Comparison of ENCODE assay signal across 9 cellular contexts in genomic region chr5:674630-675011, GRCh38. TPM values are rescaled to one million over a fixed set of nuclear protein-coding genes. Genes with fewer than 3 reads are reported as not detected.
DNase-seq lines count a peak whose midpoint lies in the region; ATAC-seq and TF ChIP-seq lines count a peak whose summit lies in the region.
"Had no signal": no experiment of that assay in that cellular context is flagged by ENCODE, and none has a peak within 500 bp of the region (broad histone marks: within the 10 kb centered on the region; RNA-seq: fewer than 3 reads in every experiment).

No MANE protein-coding gene starts in this region.

- H3K36me3 Mint-ChIP-seq in natural killer cell: no peaks in the 10 kb centered on the region
- H3K36me3 Mint-ChIP-seq in natural killer cell treated with Interleukin-12 subunit alpha and Interleukin-12 subunit beta and Interleukin-15 and Interleukin-18, amount 100 ng/mL, for 72 hours: no peaks in the 10 kb centered on the region
- H3K36me3 Mint-ChIP-seq: naive thymus-derived CD8-positive, alpha-beta T cell had no signal

- H3K9me3 Mint-ChIP-seq in natural killer cell: no peaks in the 10 kb centered on the region
- H3K9me3 Mint-ChIP-seq in natural killer cell treated with Interleukin-12 subunit alpha and Interleukin-12 subunit beta and Interleukin-15 and Interleukin-18, amount 100 ng/mL, for 72 hours: no peaks in the 10 kb centered on the region
- H3K9me3 Mint-ChIP-seq: naive thymus-derived CD8-positive, alpha-beta T cell had no signal

- peaks cover 10 to 15% of the 10 kb centered on the region in 2 donors for H3K4me1 Mint-ChIP-seq in natural killer cell
- peaks cover 0 to 5% of the 10 kb centered on the region in 2 donors for H3K4me1 Mint-ChIP-seq in natural killer cell treated with Interleukin-12 subunit alpha and Interleukin-12 subunit beta and Interleukin-15 and Interleukin-18, amount 100 ng/mL, for 72 hours (ENCODE audit: low read depth in 2 of 2)

- H3K27ac ChIP-seq in angular gyrus (ENCODE audit: low read depth, low read length): peak overlapping the region; percentile 99

- no peaks in the 10 kb centered on the region for H3K27me3 Mint-ChIP-seq in natural killer cell (ENCODE audit: low read depth in 2 of 2)
- H3K27me3 Mint-ChIP-seq in natural killer cell treated with Interleukin-12 subunit alpha and Interleukin-12 subunit beta and Interleukin-15 and Interleukin-18, amount 100 ng/mL, for 72 hours: peaks cover 0 to 4% of the 10 kb centered on the region in 2 donors

- no peak for ATAC-seq in natural killer cell
- ATAC-seq in natural killer cell treated with Interleukin-12 subunit alpha and Interleukin-12 subunit beta and Interleukin-15 and Interleukin-18, amount 100 ng/mL, for 72 hours: no peak
- ATAC-seq in left lobe of liver: no peak
- ATAC-seq in GM18861 (IDR thresholded peaks at IDR 0.05; ENCODE audit: unreplicated experiment): no peak
- ATAC-seq: naive thymus-derived CD8-positive, alpha-beta T cell had no signal

- no peak for TF ChIP-seq CTCF in natural killer cell (IDR thresholded peaks at IDR 0.05)

- DNase-seq in natural killer cell: peak; percentile 11
- no peak for DNase-seq in natural killer cell treated with Interleukin-12 subunit alpha and Interleukin-12 subunit beta and Interleukin-15 and Interleukin-18, amount 100 ng/mL, for 72 hours (ENCODE audit: low spot score)
- peak; percentile 34 for DNase-seq in medulla oblongata (ENCODE audit: extremely low spot score)
- DNase-seq in left lobe of liver (ENCODE audit: low spot score): no peak
- no peak for DNase-seq in NCI-H187 treated with DMSO at 0.1 percent for 48 hours (lab: John Stamatoyannopoulos, UW)
- DNase-seq in dedifferentiated amniotic fluid mesenchymal stem cell (ENCODE audit: extremely low spot score): no peak

- H3K4me3 Mint-ChIP-seq in natural killer cell: no peak overlapping the region
- no peak overlapping the region for H3K4me3 Mint-ChIP-seq in natural killer cell treated with Interleukin-12 subunit alpha and Interleukin-12 subunit beta and Interleukin-15 and Interleukin-18, amount 100 ng/mL, for 72 hours

- no peak overlapping the region for H3K27ac Mint-ChIP-seq in natural killer cell
- H3K27ac Mint-ChIP-seq in natural killer cell treated with Interleukin-12 subunit alpha and Interleukin-12 subunit beta and Interleukin-15 and Interleukin-18, amount 100 ng/mL, for 72 hours: no peak overlapping the region

- intact Hi-C loops in natural killer cell (cut with micrococcal nuclease): no loop called here

RNA-seq across cellular contexts. Expression of gene TPPP, which starts 18.5 kb away (rescaled TPM):
- total RNA-seq in natural killer cell (1 to 10 TPM in 2 of 3 donors, under 1 TPM in 1; 0.24 to 1.3 (median 1.2) TPM), left lobe of liver (4.1 TPM)
- under 1 TPM in 1 of 2 donors, not detected in 1; 0.05 TPM for total RNA-seq in natural killer cell treated with Interleukin-12 subunit alpha and Interleukin-12 subunit beta and Interleukin-15 and Interleukin-18, amount 100 ng/mL, for 72 hours

Comparison
In these comparisons a context has a peak if more than half of its experiments do, and no peak if none do; other contexts are left out.
1. DNase-seq: peak in natural killer cell (single experiment) and medulla oblongata (single experiment); none in natural killer cell treated with Interleukin-12 subunit alpha and Interleukin-12 subunit beta and Interleukin-15 and Interleukin-18, amount 100 ng/mL, for 72 hours (single experiment), left lobe of liver (single experiment), NCI-H187 treated with DMSO at 0.1 percent for 48 hours (single experiment) and dedifferentiated amniotic fluid mesenchymal stem cell (single experiment).